In the genomic region with DNA sequence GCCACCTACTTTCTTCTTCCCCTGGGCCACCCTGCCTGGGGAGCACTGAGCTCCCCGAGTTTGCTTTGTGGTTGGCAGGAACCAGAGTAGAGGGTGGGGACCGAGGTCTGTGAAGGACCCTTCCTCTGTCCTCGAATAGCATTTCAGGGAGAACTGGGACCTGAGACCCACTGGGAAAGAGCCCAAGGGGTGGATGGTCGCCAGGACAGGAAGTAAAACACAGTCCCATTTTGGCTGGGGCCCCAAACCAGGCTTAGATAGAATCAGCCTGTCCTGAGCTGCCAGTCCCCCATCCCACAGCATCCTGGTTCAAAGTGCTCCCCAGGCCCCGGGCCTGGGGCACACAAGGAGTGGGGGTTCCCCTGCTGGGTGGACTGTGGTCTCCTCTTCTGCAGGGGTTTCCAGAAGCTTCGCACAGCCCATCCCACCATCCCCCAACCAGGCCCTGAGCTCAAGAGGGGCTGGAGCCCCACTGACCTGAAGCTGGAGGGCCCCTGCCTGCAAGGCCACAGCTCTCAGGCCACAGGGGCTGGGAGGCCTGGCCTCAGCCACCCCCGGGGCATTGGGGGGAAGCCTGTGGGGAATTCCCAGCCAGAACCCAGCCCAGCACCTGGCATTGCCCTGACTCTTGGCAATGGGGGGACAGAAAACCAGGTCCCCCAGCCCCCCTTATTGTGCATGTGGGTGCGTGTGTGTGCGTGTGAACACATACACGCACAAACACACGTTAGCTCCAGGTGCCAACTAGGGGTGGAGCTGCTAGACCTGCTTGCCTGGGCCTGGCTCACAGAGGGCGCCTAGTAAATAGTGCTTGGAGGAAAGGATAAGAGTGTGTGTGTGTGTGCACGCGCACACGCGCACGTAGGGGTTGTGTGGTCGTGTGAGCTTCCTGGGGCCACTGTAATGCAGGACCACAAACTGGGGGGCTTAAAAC, we compare ENCODE assay signal across 8 cellular contexts. TPM values are rescaled to one million over a fixed set of nuclear protein-coding genes. Genes with fewer than 3 reads are reported as not detected.
DNase-seq lines count a peak whose midpoint lies in the region; ATAC-seq and TF ChIP-seq lines count a peak whose summit lies in the region.

No MANE protein-coding gene starts in this region.

- H3K36me3 ChIP-seq in gastrocnemius medialis: peaks cover 0 to 8% of the 10 kb centered on the region in 2 donors

- H3K9me3 Mint-ChIP-seq in activated B cell treated with CpG ODN at 0.5 μM for 24 hours: no peaks in the 10 kb centered on the region

- peaks cover 29% of the 10 kb centered on the region for H3K36me3 Mint-ChIP-seq in activated B cell treated with CpG ODN at 0.5 μM for 24 hours (ENCODE audit: low read depth)

- intact Hi-C loops in activated B cell treated with CpG ODN at 0.5 μM for 24 hours (cut with micrococcal nuclease): loop anchor here (1.0 to 5.0 kb wide), 9 partner anchors 9 to 190 kb away; a partner anchor contains a TSS
- intact Hi-C loops in gastrocnemius medialis (cut with DNase I; ENCODE audit: low total_unique reads): loop anchor here (1.0 to 2.0 kb wide), 2 partner anchors 7 to 13 kb away; no protein-coding TSS in a partner anchor

- H3K27ac Mint-ChIP-seq in activated B cell treated with CpG ODN at 0.5 μM for 24 hours: peak overlapping the region; percentile 97

- H3K27me3 ChIP-seq in gastrocnemius medialis: no peaks in the 10 kb centered on the region

- no peak for TF ChIP-seq CTCF in activated B cell treated with CpG ODN at 0.5 μM for 24 hours (IDR thresholded peaks at IDR 0.05)
- TF ChIP-seq CTCF in epithelial cell of proximal tubule (conservative IDR thresholded peaks at IDR 0.05; ENCODE audit: low read depth, low read length): no peak
- no peak for TF ChIP-seq CTCF in gastrocnemius medialis (IDR thresholded peaks at IDR 0.05 in 4 of 5, conservative IDR thresholded peaks at IDR 0.05 in 1 of 5)

- CTCF ChIA-PET in activated B cell treated with CpG ODN at 0.5 μM for 24 hours (lab: Charles Lee): interaction anchor here (0.6 to 2.0 kb wide), 9 partner anchors 9 to 187 kb away, joined by 3 to 25 read pairs (median 6); a partner anchor contains a TSS

- H3K4me1 Mint-ChIP-seq in activated B cell treated with CpG ODN at 0.5 μM for 24 hours: peaks cover 76% of the 10 kb centered on the region

- H3K27ac ChIP-seq in gastrocnemius medialis: peak overlapping the region; percentile 91 to 100 (median 96)

- H3K4me3 Mint-ChIP-seq in activated B cell treated with CpG ODN at 0.5 μM for 24 hours: peak overlapping the region; percentile 83

- in situ Hi-C loops in gastrocnemius medialis (cut with MboI; ENCODE audit: low sequenced_read_pairs in 4 of 4): no loop called here

- POLR2A ChIA-PET in activated B cell treated with CpG ODN at 0.5 μM for 24 hours (lab: Charles Lee): interaction anchor here (0.6 to 59.1 kb wide), 30 partner anchors 10 to 577 kb away, joined by 3 to 2723 read pairs (median 6); a partner anchor contains a TSS

- no peaks in the 10 kb centered on the region for H3K27me3 Mint-ChIP-seq in activated B cell treated with CpG ODN at 0.5 μM for 24 hours

- peak; percentile 79 for DNase-seq in activated CD8-positive, alpha-beta memory T cell treated with anti-CD3 and anti-CD28 coated beads for 24 hours
- no peak for DNase-seq in activated CD8-positive, alpha-beta memory T cell treated with anti-CD3 and anti-CD28 coated beads, Interleukin-2, amount 50 U/mL, for 4 hours
- DNase-seq in activated B cell treated with CpG ODN at 0.5 μM for 24 hours: peak; percentile 77
- DNase-seq in epithelial cell of proximal tubule (ENCODE audit: low read depth): no peak
- peak; percentile 18 to 49 for DNase-seq in gastrocnemius medialis
- DNase-seq in pons (ENCODE audit: low spot score): no peak

- H3K9me3 ChIP-seq in gastrocnemius medialis: no peaks in the 10 kb centered on the region

- TF ChIP-seq POLR2A in gastrocnemius medialis (IDR thresholded peaks at IDR 0.05): no peak

- peak overlapping the region; percentile 48 for H3K4me3 ChIP-seq in epithelial cell of proximal tubule (ENCODE audit: low read depth, low read length)
- peak overlapping the region; percentile 48 to 91 (median 60) for H3K4me3 ChIP-seq in gastrocnemius medialis

- peaks cover 51 to 56% of the 10 kb centered on the region in 2 donors for H3K4me1 ChIP-seq in gastrocnemius medialis

- ATAC-seq in activated B cell treated with CpG ODN at 0.5 μM for 24 hours (ENCODE audit: low read depth) (peak; percentile 19), gastrocnemius medialis (no peak), HG02642 (IDR thresholded peaks at IDR 0.05; ENCODE audit: poor library complexity, unreplicated experiment) (no peak), GM18502 (IDR thresholded peaks at IDR 0.05; ENCODE audit: poor library complexity, unreplicated experiment) (no peak)

RNA-seq across cellular contexts. Expression of a gene that starts 1.0 kb away (rescaled TPM):
- total RNA-seq in activated B cell treated with CpG ODN at 0.5 μM for 24 hours (1,134 and 1,197 TPM in 2 replicates), epithelial cell of proximal tubule (118 and 154 TPM in 2 replicates), gastrocnemius medialis (1,000 to 10,000 TPM; 1,858 to 2,149 (median 1,965) TPM)

RNA-seq across cellular contexts. Expression of a gene that starts 36.5 kb away (rescaled TPM):
- total RNA-seq in activated B cell treated with CpG ODN at 0.5 μM for 24 hours: 55.1 and 57.3 TPM in 2 replicates
- total RNA-seq in epithelial cell of proximal tubule: 56.2 and 59.7 TPM in 2 replicates
- 10 to 100 TPM; 54.6 to 82.9 (median 63.6) TPM for total RNA-seq in gastrocnemius medialis

RNA-seq across cellular contexts. Expression of a gene that starts 44.1 kb away (rescaled TPM):
- total RNA-seq in activated B cell treated with CpG ODN at 0.5 μM for 24 hours: 179 and 189 TPM in 2 replicates
- total RNA-seq in epithelial cell of proximal tubule: 29.9 and 36.0 TPM in 2 replicates
- 10 to 100 TPM; 16.0 to 30.8 (median 22.2) TPM for total RNA-seq in gastrocnemius medialis

RNA-seq across cellular contexts. Expression of a gene that starts 44.7 kb away (rescaled TPM):
- total RNA-seq in activated B cell treated with CpG ODN at 0.5 μM for 24 hours: 73.0 and 78.6 TPM in 2 replicates
- total RNA-seq in epithelial cell of proximal tubule: 1.0 and 5.2 TPM in 2 replicates
- total RNA-seq in gastrocnemius medialis: 1 to 10 TPM in 1 of 4 donors, under 1 TPM in 1, not detected in 2; 0.93 to 1.4 TPM

Comparison
In these comparisons a context has a peak if more than half of its experiments do, and no peak if none do; other contexts are left out.
1. DNase-seq: peak in activated CD8-positive, alpha-beta memory T cell treated with anti-CD3 and anti-CD28 coated beads for 24 hours (single experiment), activated B cell treated with CpG ODN at 0.5 μM for 24 hours (single experiment) and gastrocnemius medialis (2 of 2); none in activated CD8-positive, alpha-beta memory T cell treated with anti-CD3 and anti-CD28 coated beads, Interleukin-2, amount 50 U/mL, for 4 hours (single experiment), epithelial cell of proximal tubule (single experiment) and pons (single experiment).